In the genomic region with DNA sequence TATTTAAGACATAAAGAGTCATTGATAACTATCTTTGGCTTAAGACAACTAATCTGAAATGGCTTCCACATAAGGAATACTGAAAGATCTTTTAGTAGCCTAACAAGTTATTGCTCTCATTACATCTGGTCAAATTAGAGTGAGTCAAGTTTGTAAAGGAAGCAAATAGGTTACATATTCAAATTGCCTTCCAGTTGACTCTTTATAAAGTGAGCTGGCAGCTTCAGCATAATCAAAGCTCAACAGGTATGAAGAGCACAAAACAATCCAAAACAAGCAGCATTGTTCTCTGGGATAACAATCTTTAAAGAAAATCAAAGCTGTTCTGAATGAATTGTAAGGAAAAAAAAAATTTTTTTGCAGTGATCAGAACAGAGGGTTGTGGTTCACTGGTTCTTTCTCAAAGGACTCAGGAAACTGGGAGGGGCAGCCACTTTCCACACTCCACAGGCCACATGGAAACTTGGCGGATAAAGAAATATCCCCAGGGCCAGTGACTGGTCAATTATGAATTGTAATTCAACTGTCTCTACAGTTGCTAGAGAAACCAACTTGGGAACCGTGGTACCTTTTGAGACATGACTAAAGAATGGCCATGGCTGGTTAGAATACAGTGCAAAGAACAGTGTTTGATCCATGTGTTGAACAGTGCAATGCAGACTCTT, we compare ENCODE assay signal across 23 cellular contexts.
DNase-seq lines count a peak whose midpoint lies in the region; ATAC-seq lines count a peak whose summit lies in the region.
"Had no signal": no experiment of that assay in that cellular context is flagged by ENCODE, and none has a peak within 500 bp of the region (broad histone marks: within the 10 kb centered on the region; RNA-seq: fewer than 3 reads in every experiment).

No MANE protein-coding gene starts in this region.

- no peaks in the 10 kb centered on the region for H3K27me3 ChIP-seq in BLaER1 treated with 17β-estradiol and CSF1 and Interleukin-3, amounts not matched to agents 10 nM and 100 nM
- no peaks in the 10 kb centered on the region for H3K27me3 ChIP-seq in neuron (ENCODE audit: insufficient read depth, low read length)
- H3K27me3 ChIP-seq: sigmoid colon had no signal

- no peaks in the 10 kb centered on the region for H3K36me3 ChIP-seq in BLaER1 treated with 17β-estradiol and CSF1 and Interleukin-3, amounts not matched to agents 10 nM and 100 nM
- no peaks in the 10 kb centered on the region for H3K36me3 ChIP-seq in neuron (ENCODE audit: insufficient read depth, low read length)
- H3K36me3 ChIP-seq: sigmoid colon had no signal

- no peak overlapping the region for H3K4me3 ChIP-seq in BLaER1 treated with 17β-estradiol and CSF1 and Interleukin-3, amounts not matched to agents 10 nM and 100 nM
- no peak overlapping the region for H3K4me3 ChIP-seq in neuron (ENCODE audit: low read length)
- H3K4me3 ChIP-seq: sigmoid colon, SK-N-MC had no signal

- peak overlapping the region in 8 of 11 experiments; percentile 1 to 63 (median 34); a peak in 15 of 22 replicates for H3K4me2 ChIP-seq in BLaER1 treated with 17β-estradiol and CSF1 and Interleukin-3, amounts not matched to agents 10 nM and 100 nM

- no peak for ATAC-seq in GM21390 (IDR thresholded peaks at IDR 0.05; ENCODE audit: unreplicated experiment)
- ATAC-seq: left lobe of liver, natural killer cell, T-helper 17 cell had no signal

- H3K9me3 ChIP-seq in BLaER1 treated with 17β-estradiol and CSF1 and Interleukin-3, amounts not matched to agents 10 nM and 100 nM (replicated peaks in 1 of 11) = no peaks in the 10 kb centered on the region
- no peaks in the 10 kb centered on the region for H3K9me3 ChIP-seq in neuron (ENCODE audit: low read length)
- H3K9me3 ChIP-seq: sigmoid colon had no signal

- peaks cover 0 to 19% (median 8%) of the 10 kb centered on the region in 10 experiments; a peak in 12 of 20 replicates for H3K4me1 ChIP-seq in BLaER1 treated with 17β-estradiol and CSF1 and Interleukin-3, amounts not matched to agents 10 nM and 100 nM
- peaks cover 19% of the 10 kb centered on the region for H3K4me1 ChIP-seq in neuron (ENCODE audit: insufficient read depth, low read length)
- H3K4me1 ChIP-seq: sigmoid colon had no signal

- H2AFZ ChIP-seq in neuron (ENCODE audit: low read depth, low read length) = peak overlapping the region; percentile 20

- no peaks in the 10 kb centered on the region for H4K20me1 ChIP-seq in BLaER1 treated with 17β-estradiol and CSF1 and Interleukin-3, amounts not matched to agents 10 nM and 100 nM

- H3K9ac ChIP-seq in BLaER1 treated with 17β-estradiol and CSF1 and Interleukin-3, amounts not matched to agents 10 nM and 100 nM = no peak overlapping the region

- no peak overlapping the region for H3K27ac ChIP-seq in BLaER1 treated with 17β-estradiol and CSF1 and Interleukin-3, amounts not matched to agents 10 nM and 100 nM
- peak overlapping the region; percentile 18 for H3K27ac ChIP-seq in epithelial cell of prostate
- H3K27ac ChIP-seq: C4-2B, sigmoid colon, SK-N-MC had no signal

- DNase-seq in NCI-H69 (lab: John Stamatoyannopoulos, UW) = peak; percentile 93
- DNase-seq in epithelial cell of prostate (ENCODE audit: low read depth, low spot score) = no peak
- no peak for DNase-seq in DMS153 (lab: John Stamatoyannopoulos, UW)
- no peak for DNase-seq in NCI-H1417 (lab: John Stamatoyannopoulos, UW)
- DNase-seq in NCI-H524 (lab: John Stamatoyannopoulos, UW) = no peak
- DNase-seq: activated CD4-positive, alpha-beta T cell treated with anti-CD3 and anti-CD28 coated beads, Interleukin-2, amount 50 U/mL, for 48 hours; activated CD8-positive, alpha-beta memory T cell treated with anti-CD3 and anti-CD28 coated beads, Interleukin-2, amount 50 U/mL, for 48 hours; activated naive CD8-positive, alpha-beta T cell treated with anti-CD3 and anti-CD28 coated beads, Interleukin-2, amount 10 ng/mL, durations not matched to agents 7 days and 5 days; effector CD8-positive, alpha-beta T cell; natural killer cell; NCI-H1105; NCI-H2081 treated with DMSO at 0.1 percent for 48 hours; NCI-H510A; RPMI8226; sigmoid colon; stimulated activated CD4-positive, alpha-beta T cell treated with anti-CD3 and anti-CD28 coated beads, Interleukin-15, amount 100 ng/mL, for 24 hours; T-helper 17 cell had no signal
